ENCODE assay signal across 28 cellular contexts in genomic region chr9:78521680-78522079, GRCh38.
"Had no signal": no experiment of that assay in that cellular context is flagged by ENCODE, and none has a peak within 500 bp of the region (broad histone marks: within the 10 kb centered on the region; RNA-seq: fewer than 3 reads in every experiment).

No MANE protein-coding gene starts in this region.

- H3K4me3 ChIP-seq: body of pancreas, coronary artery, dorsolateral prefrontal cortex, esophagus muscularis mucosa, gastrocnemius medialis, heart left ventricle had no signal

- H3K4me1 Mint-ChIP-seq: activated CD4-positive, alpha-beta memory T cell treated with anti-CD3 and anti-CD28 coated beads, Interleukin-2, amount 10 ng/mL, durations not matched to agents 7 days and 5 days; activated CD4-positive, alpha-beta T cell treated with anti-CD3 and anti-CD28 coated beads, Interleukin-2, amount 10 ng/mL, durations not matched to agents 7 days and 5 days had no signal

- H3K27me3 Mint-ChIP-seq: activated CD4-positive, alpha-beta memory T cell treated with anti-CD3 and anti-CD28 coated beads, Interleukin-2, amount 10 ng/mL, durations not matched to agents 7 days and 5 days; activated CD4-positive, alpha-beta T cell treated with anti-CD3 and anti-CD28 coated beads, Interleukin-2, amount 10 ng/mL, durations not matched to agents 7 days and 5 days; activated T-cell treated with anti-CD3 and anti-CD28 coated beads, Interleukin-2, amount 50 U/mL, for 24 hours; dendritic cell treated with granulocyte-macrophage colony-stimulating factor and Interleukin-4, amounts not matched to agents 40 ng/mL and 50 ng/mL, for 4 days had no signal

- H3K27ac ChIP-seq: body of pancreas, coronary artery, dorsolateral prefrontal cortex, esophagus muscularis mucosa, foreskin keratinocyte, gastrocnemius medialis, heart left ventricle had no signal

- DNase-seq: activated CD4-positive, alpha-beta memory T cell treated with anti-CD3 and anti-CD28 coated beads, Interleukin-2, amount 10 ng/mL, durations not matched to agents 7 days and 5 days; activated CD4-positive, alpha-beta T cell treated with anti-CD3 and anti-CD28 coated beads for 1 hour; activated CD4-positive, alpha-beta T cell treated with anti-CD3 and anti-CD28 coated beads for 4 hours; activated CD4-positive, alpha-beta T cell treated with anti-CD3 and anti-CD28 coated beads, Interleukin-2, amount 10 ng/mL, durations not matched to agents 7 days and 5 days; activated CD4-positive, alpha-beta T cell treated with anti-CD3 and anti-CD28 coated beads, Interleukin-2, amount 50 U/mL, for 4 hours; activated CD8-positive, alpha-beta memory T cell treated with anti-CD3 and anti-CD28 coated beads, Interleukin-2, amount 50 U/mL, for 48 hours; activated gamma-delta T cell treated with Interleukin-2 at 50 U/mL for 16 hours; activated naive CD4-positive, alpha-beta T cell treated with anti-CD3 and anti-CD28 coated beads, Interleukin-2, amount 50 U/mL, for 16 hours; activated naive CD4-positive, alpha-beta T cell treated with Interleukin-2 at 50 U/mL for 16 hours; activated T-cell treated with anti-CD3 and anti-CD28 coated beads for 4 hours; activated T-cell treated with anti-CD3 and anti-CD28 coated beads, Interleukin-2, amount 50 U/mL, for 24 hours; activated T-cell treated with anti-CD3 and anti-CD28 coated beads, Interleukin-2, amount 50 U/mL, for 72 hours; amniotic stem cell; aorta; body of pancreas; central memory CD4-positive, alpha-beta T cell; dorsolateral prefrontal cortex; effector memory CD4-positive, alpha-beta T cell; erythroblast; foreskin keratinocyte; gastrocnemius medialis; glutamatergic neuron; heart left ventricle; T-helper 2 cell had no signal

- H3K4me1 ChIP-seq: body of pancreas, esophagus muscularis mucosa, foreskin keratinocyte, gastrocnemius medialis, heart left ventricle had no signal

- H3K27ac Mint-ChIP-seq: activated CD4-positive, alpha-beta memory T cell treated with anti-CD3 and anti-CD28 coated beads, Interleukin-2, amount 10 ng/mL, durations not matched to agents 7 days and 5 days; activated CD4-positive, alpha-beta T cell treated with anti-CD3 and anti-CD28 coated beads, Interleukin-2, amount 10 ng/mL, durations not matched to agents 7 days and 5 days; activated naive CD8-positive, alpha-beta T cell; activated T-cell treated with anti-CD3 and anti-CD28 coated beads, Interleukin-2, amount 50 U/mL, for 24 hours; activated T-cell treated with anti-CD3 and anti-CD28 coated beads, Interleukin-2, amount 50 U/mL, for 72 hours; dendritic cell treated with granulocyte-macrophage colony-stimulating factor and Interleukin-4, amounts not matched to agents 40 ng/mL and 50 ng/mL, for 4 days had no signal

- H3K36me3 ChIP-seq: esophagus muscularis mucosa, gastrocnemius medialis, heart left ventricle had no signal

- ATAC-seq: activated T-cell treated with anti-CD3 and anti-CD28 coated beads, Interleukin-2, amount 50 U/mL, for 72 hours; body of pancreas; foreskin keratinocyte; gastrocnemius medialis; heart left ventricle had no signal

- H3K4me3 Mint-ChIP-seq: activated CD4-positive, alpha-beta memory T cell treated with anti-CD3 and anti-CD28 coated beads, Interleukin-2, amount 10 ng/mL, durations not matched to agents 7 days and 5 days; activated CD4-positive, alpha-beta T cell treated with anti-CD3 and anti-CD28 coated beads, Interleukin-2, amount 10 ng/mL, durations not matched to agents 7 days and 5 days; activated naive CD8-positive, alpha-beta T cell; activated T-cell treated with anti-CD3 and anti-CD28 coated beads, Interleukin-2, amount 50 U/mL, for 24 hours; activated T-cell treated with anti-CD3 and anti-CD28 coated beads, Interleukin-2, amount 50 U/mL, for 72 hours; dendritic cell treated with granulocyte-macrophage colony-stimulating factor and Interleukin-4, amounts not matched to agents 40 ng/mL and 50 ng/mL, for 4 days had no signal
